ENCODE assay signal across 8 cellular contexts in the genomic region with DNA sequence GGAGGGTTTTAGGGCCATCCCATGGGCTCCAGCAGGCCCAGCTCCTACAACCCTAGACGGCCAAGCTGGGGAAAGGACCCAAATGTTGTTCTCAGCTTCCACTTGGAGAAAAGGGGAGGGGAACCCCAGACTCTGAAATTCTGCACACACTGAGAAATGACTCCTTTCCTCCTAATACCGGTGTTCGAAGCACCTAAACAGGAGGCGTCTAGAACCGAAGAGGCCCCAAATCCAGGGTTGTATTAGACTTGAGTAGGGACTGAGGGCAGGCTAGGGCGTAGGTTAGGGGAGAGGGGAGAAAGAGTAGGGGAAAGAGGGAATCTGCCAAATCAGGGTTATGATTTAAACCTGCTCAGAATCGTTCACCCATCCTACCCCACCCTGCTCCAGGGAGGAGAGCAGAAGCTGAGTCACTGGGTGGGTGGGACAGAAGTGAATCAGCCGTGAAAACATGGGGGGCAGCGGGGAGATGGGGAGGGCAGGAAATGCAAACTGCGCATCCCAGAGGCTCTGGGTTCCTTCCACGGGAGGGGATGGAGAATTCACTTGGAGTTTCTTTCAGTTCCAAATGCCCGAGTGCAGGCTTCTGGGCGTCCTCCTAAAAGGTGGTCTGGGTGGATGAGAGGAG. TPM values are rescaled to one million over a fixed set of nuclear protein-coding genes. Genes with fewer than 3 reads are reported as not detected.
DNase-seq lines count a peak whose midpoint lies in the region; ATAC-seq, FAIRE-seq and TF ChIP-seq lines count a peak whose summit lies in the region.

No MANE protein-coding gene starts in this region.

- no peaks in the 10 kb centered on the region for H3K36me3 ChIP-seq in CD8-positive, alpha-beta T cell (ENCODE audit: insufficient read depth, low read length)
- no peaks in the 10 kb centered on the region for H3K36me3 ChIP-seq in OCI-LY1 (ENCODE audit: insufficient read depth, low read length)
- H3K36me3 ChIP-seq in body of pancreas (replicated peaks in 1 of 2; ENCODE audit: insufficient read depth in 1 of 2, low read depth in 2 of 2), result no peaks in the 10 kb centered on the region
- H3K36me3 ChIP-seq in keratinocyte (ENCODE audit: control insufficient read depth in 2 of 2, extremely low read depth in 1 of 2, insufficient read depth in 2 of 2, low read length in 2 of 2), result no peaks in the 10 kb centered on the region

- no peaks in the 10 kb centered on the region for H3K36me3 Mint-ChIP-seq in CD8-positive, alpha-beta T cell
- H3K36me3 Mint-ChIP-seq in stimulated activated naive B cell treated with anti-CD40 and anti-IgM and Interleukin-4, amounts not matched to agents 10 μg/mL and 1 μg/mL and 100 μg/mL, for 72 hours, result no peaks in the 10 kb centered on the region

- H3K4me2 ChIP-seq in OCI-LY1 (ENCODE audit: low read length) (peak overlapping the region; percentile 93), keratinocyte (ENCODE audit: control insufficient read depth, extremely low read depth, insufficient read depth, low read depth, low read length) (peak overlapping the region; percentile 99)

- CTCF ChIA-PET in CD8-positive, alpha-beta T cell (lab: Charles Lee), result interaction anchor here (0.7 to 13.5 kb wide), 20 partner anchors 12 to 170 kb away, joined by 3 to 366 read pairs (median 5); partner anchors contain the start of genes ESPL1, SPRYD3 and TNS2

- H3F3A ChIP-seq in OCI-LY1 (ENCODE audit: insufficient read depth, low read length), result no peaks in the 10 kb centered on the region

- no peaks in the 10 kb centered on the region for H3K9me3 ChIP-seq in CD8-positive, alpha-beta T cell (ENCODE audit: low read length)
- H3K9me3 ChIP-seq in OCI-LY1 (ENCODE audit: low read length) (no peaks in the 10 kb centered on the region), body of pancreas (no peaks in the 10 kb centered on the region), keratinocyte (ENCODE audit: control insufficient read depth, low read depth, low read length) (no peaks in the 10 kb centered on the region)

- H3K79me2 ChIP-seq in OCI-LY1 (ENCODE audit: insufficient read depth, low read length), result no peaks in the 10 kb centered on the region
- H3K79me2 ChIP-seq in keratinocyte (ENCODE audit: control insufficient read depth, insufficient read depth, low read length), result no peaks in the 10 kb centered on the region

- no peaks in the 10 kb centered on the region for H3K27me3 ChIP-seq in CD8-positive, alpha-beta T cell (ENCODE audit: insufficient read depth, low read length)
- peaks cover 5% of the 10 kb centered on the region; the same call in 1 of the 2 replicates for H3K27me3 ChIP-seq in OCI-LY1 (ENCODE audit: insufficient read depth, low read length)
- no peaks in the 10 kb centered on the region for H3K27me3 ChIP-seq in body of pancreas
- H3K27me3 ChIP-seq in keratinocyte (ENCODE audit: control insufficient read depth, extremely low read depth, insufficient read depth, low read length), result no peaks in the 10 kb centered on the region

- no peaks in the 10 kb centered on the region for H4K20me1 ChIP-seq in OCI-LY1 (ENCODE audit: insufficient read depth, low read length)
- H4K20me1 ChIP-seq in keratinocyte (ENCODE audit: control insufficient read depth, extremely low read depth, insufficient read depth, low read length), result no peaks in the 10 kb centered on the region

- H3K4me1 Mint-ChIP-seq in CD8-positive, alpha-beta T cell (ENCODE audit: low read depth), result peaks cover 44% of the 10 kb centered on the region
- H3K4me1 Mint-ChIP-seq in stimulated activated naive B cell treated with anti-CD40 and anti-IgM and Interleukin-4, amounts not matched to agents 10 μg/mL and 1 μg/mL and 100 μg/mL, for 72 hours, result peaks cover 30 to 50% of the 10 kb centered on the region in 2 donors

- peak overlapping the region; percentile 70 for H3K4me3 ChIP-seq in CD8-positive, alpha-beta T cell (ENCODE audit: low read depth, low read length)
- peak overlapping the region; percentile 61 for H3K4me3 ChIP-seq in OCI-LY1 (ENCODE audit: low read depth, low read length, poor library complexity, severe bottlenecking)
- no peak overlapping the region for H3K4me3 ChIP-seq in body of pancreas
- peak overlapping the region; percentile 48 to 76 (median 74) for H3K4me3 ChIP-seq in keratinocyte (ENCODE audit: control insufficient read depth in 2 of 3, extremely low read depth in 1 of 3, insufficient read depth in 2 of 3, low read depth in 1 of 3, low read length in 3 of 3)

- no peak for TF ChIP-seq POLR2A in body of pancreas (IDR thresholded peaks at IDR 0.05)

- H3K9me3 Mint-ChIP-seq in CD8-positive, alpha-beta T cell, result no peaks in the 10 kb centered on the region
- H3K9me3 Mint-ChIP-seq in stimulated activated naive B cell treated with anti-CD40 and anti-IgM and Interleukin-4, amounts not matched to agents 10 μg/mL and 1 μg/mL and 100 μg/mL, for 72 hours, result no peaks in the 10 kb centered on the region

- 61 to 77% methylated on average over 13 of the region's 13 CpGs for WGBS in body of pancreas, 2 donors

- peak in 4 of 7 experiments; percentile 11 to 40 (median 34) for DNase-seq in CD8-positive, alpha-beta T cell
- DNase-seq in body of pancreas (no peak), keratinocyte (ENCODE audit: low read depth, low spot score) (no peak), AML-193 (lab: John Stamatoyannopoulos, UW) (no peak)
- DNase-seq in stimulated activated naive B cell treated with anti-CD40 and anti-IgM and Interleukin-4, amounts not matched to agents 10 μg/mL and 1 μg/mL and 100 μg/mL, for 72 hours, result no peak
- no peak for DNase-seq in activated effector memory CD4-positive, alpha-beta T cell treated with anti-CD3 and anti-CD28 coated beads, Interleukin-2, amount 50 U/mL, for 16 hours

- H3K4me3 Mint-ChIP-seq in CD8-positive, alpha-beta T cell, result peak overlapping the region; percentile 79
- peak overlapping the region; percentile 82 to 87 for H3K4me3 Mint-ChIP-seq in stimulated activated naive B cell treated with anti-CD40 and anti-IgM and Interleukin-4, amounts not matched to agents 10 μg/mL and 1 μg/mL and 100 μg/mL, for 72 hours

- H3K9me2 ChIP-seq in OCI-LY1 (ENCODE audit: low read depth, low read length), result no peaks in the 10 kb centered on the region

- dilution Hi-C loops in keratinocyte (cut with MboI; ENCODE audit: extremely low pct_ligation_motif_present, low sequenced_read_pairs), result no loop called here

- H2AFZ ChIP-seq in OCI-LY1 (ENCODE audit: low read length), result no peak overlapping the region
- H2AFZ ChIP-seq in keratinocyte (ENCODE audit: control insufficient read depth, low read length), result peak overlapping the region; percentile 89

- peaks cover 45% of the 10 kb centered on the region for H3K4me1 ChIP-seq in CD8-positive, alpha-beta T cell (ENCODE audit: insufficient read depth, low read length)
- peaks cover 37% of the 10 kb centered on the region for H3K4me1 ChIP-seq in OCI-LY1 (ENCODE audit: insufficient read depth, low read length, severe bottlenecking)
- peaks cover 44% of the 10 kb centered on the region for H3K4me1 ChIP-seq in body of pancreas
- H3K4me1 ChIP-seq in keratinocyte (ENCODE audit: control insufficient read depth, extremely low read depth, insufficient read depth, low read length), result peaks cover 32% of the 10 kb centered on the region

- no peak for ATAC-seq in CD8-positive, alpha-beta T cell
- ATAC-seq in body of pancreas, result no peak
- no peak for ATAC-seq in stimulated activated naive B cell treated with anti-CD40 and anti-IgM and Interleukin-4, amounts not matched to agents 10 μg/mL and 1 μg/mL and 100 μg/mL, for 72 hours (replicated peaks)
- no peak for ATAC-seq in GM18868 (IDR thresholded peaks at IDR 0.05; ENCODE audit: unreplicated experiment)

- no peak for TF ChIP-seq CTCF in CD8-positive, alpha-beta T cell (IDR thresholded peaks at IDR 0.05)
- TF ChIP-seq CTCF in OCI-LY1 (IDR thresholded peaks at IDR 0.05; ENCODE audit: low read length) (no peak), body of pancreas (IDR thresholded peaks at IDR 0.05) (no peak), keratinocyte (optimal IDR thresholded peaks at IDR 0.05 in 1 of 3, IDR thresholded peaks at IDR 0.05 in 1 of 3, conservative IDR thresholded peaks at IDR 0.05 in 1 of 3; ENCODE audit: extremely low read depth in 1 of 3, insufficient read depth in 2 of 3, low read length in 3 of 3) (no peak)

- intact Hi-C loops in CD8-positive, alpha-beta T cell (cut with DNase I, micrococcal nuclease), result loop anchor here (1.0 to 5.0 kb wide), 3 partner anchors 46 to 189 kb away; partner anchors contain the start of gene TNS2 (in 1 of the 2)
- intact Hi-C loops in body of pancreas (cut with DNase I), result no loop called here

- peak overlapping the region; percentile 65 for H3K9ac ChIP-seq in OCI-LY1 (ENCODE audit: low read length)
- peak overlapping the region; percentile 48 for H3K9ac ChIP-seq in keratinocyte (ENCODE audit: control insufficient read depth, extremely low read depth, insufficient read depth, low read length)

- peak overlapping the region; percentile 84 for H3K27ac Mint-ChIP-seq in CD8-positive, alpha-beta T cell
- no peak overlapping the region for H3K27ac Mint-ChIP-seq in stimulated activated naive B cell treated with anti-CD40 and anti-IgM and Interleukin-4, amounts not matched to agents 10 μg/mL and 1 μg/mL and 100 μg/mL, for 72 hours

- H3K27me3 Mint-ChIP-seq in CD8-positive, alpha-beta T cell (ENCODE audit: low read depth), result no peaks in the 10 kb centered on the region
- H3K27me3 Mint-ChIP-seq in stimulated activated naive B cell treated with anti-CD40 and anti-IgM and Interleukin-4, amounts not matched to agents 10 μg/mL and 1 μg/mL and 100 μg/mL, for 72 hours, result peaks cover 30 to 31% of the 10 kb centered on the region in 2 donors

- POLR2A ChIA-PET in CD8-positive, alpha-beta T cell (lab: Charles Lee), result interaction anchor here (0.6 to 3.1 kb wide), 9 partner anchors 13 to 89 kb away, joined by 3 to 24 read pairs (median 4); partner anchors contain the start of gene SPRYD3

- no peaks in the 10 kb centered on the region for H3K9me1 ChIP-seq in keratinocyte (ENCODE audit: control insufficient read depth, extremely low read depth, insufficient read depth, low read length)

- no peak overlapping the region for H3K27ac ChIP-seq in CD8-positive, alpha-beta T cell (ENCODE audit: low read depth, low read length)
- H3K27ac ChIP-seq in OCI-LY1 (ENCODE audit: low read depth, low read length, poor library complexity, severe bottlenecking), result no peak overlapping the region
- peak overlapping the region; percentile 25 to 68 (median 56) for H3K27ac ChIP-seq in body of pancreas
- peak overlapping the region; percentile 84 for H3K27ac ChIP-seq in keratinocyte (ENCODE audit: control insufficient read depth, insufficient read depth, low read length)

- FAIRE-seq in keratinocyte (lab: Jason Lieb, UNC), result peak; percentile 79

RNA-seq across cellular contexts. Expression of gene IGFBP6, which starts 1.0 kb away (rescaled TPM):
- total RNA-seq in CD8-positive, alpha-beta T cell, result 1 to 10 TPM in 1 of 2 experiments, under 1 TPM in 1; 0.58 to 1.2 TPM
- total RNA-seq in body of pancreas, result 100 to 1,000 TPM; 154 to 204 TPM
- polyA plus RNA-seq in keratinocyte, result 30.1 to 44.9 TPM (median 44.7 TPM) in 3 replicates
- 1.5 TPM for polyA plus RNA-seq in keratinocyte (2011; ENCODE audit: low read depth)
- polyA plus RNA-seq in keratinocyte (2011; cell fraction: cytosol; rRNA removed), result 23.3 and 50.1 TPM in 2 replicates
- polyA plus RNA-seq in keratinocyte (2011; cell fraction: nucleus; rRNA removed), result 20.4 and 27.0 TPM in 2 replicates
- polyA plus RNA-seq in keratinocyte (2012; ENCODE audit: low replicate concordance), result 3.5 and 57.4 TPM in 2 replicates
- polyA minus RNA-seq in keratinocyte, result 20.2 to 50.6 TPM (median 35.2 TPM) in 3 replicates
- polyA minus RNA-seq in keratinocyte (2011; cell fraction: cytosol; rRNA and poly(A)+ RNA removed), result 48.5 TPM
- polyA minus RNA-seq in keratinocyte (2011; cell fraction: nucleus; rRNA and poly(A)+ RNA removed), result 7.1 and 7.3 TPM in 2 replicates

RNA-seq across cellular contexts. Expression of gene SOAT2, which starts 4.8 kb away (rescaled TPM):
- total RNA-seq in CD8-positive, alpha-beta T cell, result 1 to 10 TPM; 2.5 to 2.9 TPM
- total RNA-seq in body of pancreas, result not detected
- 0.08 TPM in 1 of 3 replicates, not detected in the others for polyA plus RNA-seq in keratinocyte
- polyA plus RNA-seq in keratinocyte (2011; ENCODE audit: low read depth), result not detected
- polyA plus RNA-seq in keratinocyte (2011; cell fraction: cytosol; rRNA removed), result 0.05 TPM in 1 of 2 replicates, not detected in the other
- polyA plus RNA-seq in keratinocyte (2011; cell fraction: nucleus; rRNA removed), result 0.07 TPM in 1 of 2 replicates, not detected in the other
- 0.10 TPM in 1 of 2 replicates, not detected in the other for polyA plus RNA-seq in keratinocyte (2012; ENCODE audit: low replicate concordance)
- 0.16 TPM in 1 of 3 replicates, not detected in the others for polyA minus RNA-seq in keratinocyte
- not detected for polyA minus RNA-seq in keratinocyte (2011; cell fraction: cytosol; rRNA and poly(A)+ RNA removed)
- polyA minus RNA-seq in keratinocyte (2011; cell fraction: nucleus; rRNA and poly(A)+ RNA removed), result not detected in 2 replicates

RNA-seq across cellular contexts. Expression of gene SPRYD3, which starts 19.3 kb away (rescaled TPM):
- 10 to 100 TPM; 25.1 to 25.6 TPM for total RNA-seq in CD8-positive, alpha-beta T cell
- 10 to 100 TPM; 35.3 to 59.3 TPM for total RNA-seq in body of pancreas
- polyA plus RNA-seq in keratinocyte, result 27.5 to 34.2 TPM (median 32.4 TPM) in 3 replicates
- polyA plus RNA-seq in keratinocyte (2011; ENCODE audit: low read depth), result 15.8 TPM
- polyA plus RNA-seq in keratinocyte (2011; cell fraction: cytosol; rRNA removed), result 29.2 and 39.1 TPM in 2 replicates
- 43.5 and 47.9 TPM in 2 replicates for polyA plus RNA-seq in keratinocyte (2011; cell fraction: nucleus; rRNA removed)
- 24.7 and 33.8 TPM in 2 replicates for polyA plus RNA-seq in keratinocyte (2012; ENCODE audit: low replicate concordance)
- 44.3 to 56.4 TPM (median 51.6 TPM) in 3 replicates for polyA minus RNA-seq in keratinocyte
- polyA minus RNA-seq in keratinocyte (2011; cell fraction: cytosol; rRNA and poly(A)+ RNA removed), result 38.4 TPM
- polyA minus RNA-seq in keratinocyte (2011; cell fraction: nucleus; rRNA and poly(A)+ RNA removed), result 17.9 and 23.7 TPM in 2 replicates

RNA-seq across cellular contexts. Expression of gene TNS2, which starts 48.6 kb away (rescaled TPM):
- total RNA-seq in CD8-positive, alpha-beta T cell, result 1 to 10 TPM; 2.5 to 3.2 TPM
- 100 to 1,000 TPM in 1 of 2 donors, 10 to 100 TPM in 1; 75.5 to 113 TPM for total RNA-seq in body of pancreas
- 0.72 to 1.1 TPM (median 0.80 TPM) in 3 replicates for polyA plus RNA-seq in keratinocyte
- polyA plus RNA-seq in keratinocyte (2011; ENCODE audit: low read depth), result not detected
- polyA plus RNA-seq in keratinocyte (2011; cell fraction: cytosol; rRNA removed), result 0.63 and 1.3 TPM in 2 replicates
- polyA plus RNA-seq in keratinocyte (2011; cell fraction: nucleus; rRNA removed), result 7.0 and 12.7 TPM in 2 replicates
- 0.89 and 2.3 TPM in 2 replicates for polyA plus RNA-seq in keratinocyte (2012; ENCODE audit: low replicate concordance)
- polyA minus RNA-seq in keratinocyte, result 1.9 to 7.2 TPM (median 3.0 TPM) in 3 replicates
- 6.9 TPM for polyA minus RNA-seq in keratinocyte (2011; cell fraction: cytosol; rRNA and poly(A)+ RNA removed)
- polyA minus RNA-seq in keratinocyte (2011; cell fraction: nucleus; rRNA and poly(A)+ RNA removed), result 4.9 and 5.1 TPM in 2 replicates

Comparison
In these comparisons a context has a peak if more than half of its experiments do, and no peak if none do; other contexts are left out.
1. DNase-seq: peak in CD8-positive, alpha-beta T cell (4 of 7); none in body of pancreas (0 of 4), keratinocyte (single experiment), stimulated activated naive B cell treated with anti-CD40 and anti-IgM and Interleukin-4, amounts not matched to agents 10 μg/mL and 1 μg/mL and 100 μg/mL, for 72 hours (single experiment), activated effector memory CD4-positive, alpha-beta T cell treated with anti-CD3 and anti-CD28 coated beads, Interleukin-2, amount 50 U/mL, for 16 hours (single experiment) and AML-193 (0 of 2).
2. H3K27ac ChIP-seq: peak in body of pancreas (4 of 4) and keratinocyte (single experiment); none in CD8-positive, alpha-beta T cell (single experiment) and OCI-LY1 (single experiment).
3. H3K4me3 ChIP-seq: peak in CD8-positive, alpha-beta T cell (single experiment), OCI-LY1 (single experiment) and keratinocyte (3 of 3); none in body of pancreas (0 of 2).
4. RNA of gene IGFBP6, which starts 1.0 kb away (total RNA-seq): 154 to 204 TPM in body of pancreas; 0.58 to 1.2 TPM in CD8-positive, alpha-beta T cell; every median in the first group is over 10 times any median in the second.